In the genomic region with DNA sequence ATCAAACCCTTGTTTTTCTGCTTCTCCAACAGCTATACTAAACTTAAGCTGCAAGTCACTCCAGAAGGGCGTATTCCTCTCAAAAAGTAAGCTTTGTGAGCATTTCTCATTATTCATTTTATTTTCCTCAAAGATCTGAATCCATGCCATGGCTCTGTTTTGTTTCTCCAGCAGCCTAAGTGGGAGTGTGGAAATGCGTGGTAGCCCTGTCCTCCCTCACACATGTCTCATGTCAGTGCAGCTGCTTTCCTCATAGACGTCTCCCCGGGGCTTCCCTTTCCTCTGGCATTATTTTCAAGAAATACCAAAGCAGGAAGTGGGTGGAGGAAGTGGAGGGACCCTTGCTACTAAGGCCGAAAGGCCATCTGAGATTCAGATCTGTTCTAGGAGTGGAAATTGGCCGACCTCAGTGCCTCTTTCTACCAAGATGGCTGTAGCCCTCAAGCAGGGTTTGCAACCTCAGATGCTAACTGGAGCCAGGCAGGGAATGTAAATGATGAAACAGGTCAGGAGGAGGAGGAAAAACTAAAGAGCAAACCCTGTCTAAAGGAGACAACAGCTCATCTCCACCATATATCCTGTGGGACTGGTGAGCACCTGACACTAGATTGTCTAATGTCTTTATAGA, we compare ENCODE assay signal across 15 cellular contexts.
DNase-seq lines count a peak whose midpoint lies in the region; ATAC-seq and TF ChIP-seq lines count a peak whose summit lies in the region.
"Had no signal": no experiment of that assay in that cellular context is flagged by ENCODE, and none has a peak within 500 bp of the region (broad histone marks: within the 10 kb centered on the region; RNA-seq: fewer than 3 reads in every experiment).

No MANE protein-coding gene starts in this region.

- POLR2A ChIA-PET in naive thymus-derived CD8-positive, alpha-beta T cell (lab: Charles Lee): no interaction called here

- H3K27me3 ChIP-seq in ovary: no peaks in the 10 kb centered on the region
- H3K27me3 ChIP-seq: Peyer's patch had no signal

- no peak for TF ChIP-seq POLR2A in ovary (IDR thresholded peaks at IDR 0.05)

- H3K36me3 Mint-ChIP-seq in glutamatergic neuron (ENCODE audit: unreplicated experiment) (peaks cover 6% of the 10 kb centered on the region), progenitor cell of endocrine pancreas (ENCODE audit: insufficient read depth) (peaks cover 26% of the 10 kb centered on the region)
- no peaks in the 10 kb centered on the region for H3K36me3 Mint-ChIP-seq in naive thymus-derived CD8-positive, alpha-beta T cell

- intact Hi-C loops in ovary (cut with DNase I): no loop called here

- peaks cover 23% of the 10 kb centered on the region for H3K4me1 Mint-ChIP-seq in glutamatergic neuron (ENCODE audit: low read depth, unreplicated experiment)
- no peaks in the 10 kb centered on the region for H3K4me1 Mint-ChIP-seq in progenitor cell of endocrine pancreas (ENCODE audit: low read depth)
- peaks cover 0 to 4% (median 1%) of the 10 kb centered on the region in 4 donors for H3K4me1 Mint-ChIP-seq in naive thymus-derived CD8-positive, alpha-beta T cell

- H3K36me3 ChIP-seq in ovary: no peaks in the 10 kb centered on the region
- H3K36me3 ChIP-seq: Peyer's patch had no signal

- H3K27me3 Mint-ChIP-seq in glutamatergic neuron (ENCODE audit: unreplicated experiment) (peaks cover 2% of the 10 kb centered on the region), progenitor cell of endocrine pancreas (no peaks in the 10 kb centered on the region)
- peaks cover 0 to 5% (median 0%) of the 10 kb centered on the region in 5 donors for H3K27me3 Mint-ChIP-seq in naive thymus-derived CD8-positive, alpha-beta T cell

- H3K4me1 ChIP-seq in ovary (ENCODE audit: insufficient read depth): no peaks in the 10 kb centered on the region
- H3K4me1 ChIP-seq: Peyer's patch had no signal

- H3K9me3 ChIP-seq in ovary: no peaks in the 10 kb centered on the region
- H3K9me3 ChIP-seq: Peyer's patch had no signal

- WGBS in ovary, 3 donors: 5 to 12% (median 8%) methylated on average over 6 of the region's 6 CpGs

- no peak overlapping the region for H3K4me3 ChIP-seq in ovary
- H3K4me3 ChIP-seq: Peyer's patch had no signal

- H3K9me3 Mint-ChIP-seq in glutamatergic neuron (ENCODE audit: unreplicated experiment) (peaks cover 3% of the 10 kb centered on the region), progenitor cell of endocrine pancreas (ENCODE audit: low read depth) (peaks cover 7% of the 10 kb centered on the region)
- H3K9me3 Mint-ChIP-seq in naive thymus-derived CD8-positive, alpha-beta T cell: peaks cover 0 to 2% (median 0%) of the 10 kb centered on the region in 9 donors

- ATAC-seq in naive thymus-derived CD8-positive, alpha-beta T cell: no peak

- H3K27ac Mint-ChIP-seq in glutamatergic neuron (ENCODE audit: unreplicated experiment): peak overlapping the region; percentile 65
- H3K27ac Mint-ChIP-seq in progenitor cell of endocrine pancreas: no peak overlapping the region
- H3K27ac Mint-ChIP-seq in naive thymus-derived CD8-positive, alpha-beta T cell: no peak overlapping the region

- no peak for TF ChIP-seq EP300 in ovary (IDR thresholded peaks at IDR 0.05)

- no peak overlapping the region for H3K27ac ChIP-seq in ovary
- H3K27ac ChIP-seq: Peyer's patch had no signal

- H3K4me3 Mint-ChIP-seq in glutamatergic neuron (ENCODE audit: unreplicated experiment) (no peak overlapping the region), progenitor cell of endocrine pancreas (ENCODE audit: low read depth) (no peak overlapping the region)
- H3K4me3 Mint-ChIP-seq in naive thymus-derived CD8-positive, alpha-beta T cell: no peak overlapping the region

- peak; percentile 45 for DNase-seq in Ammon's horn (ENCODE audit: low spot score)
- DNase-seq in glutamatergic neuron: no peak
- peak; percentile 12 to 38 (median 27) for DNase-seq in ovary
- no peak for DNase-seq in DMS153 treated with DMSO at 0.1 percent for 48 hours (lab: John Stamatoyannopoulos, UW; ENCODE audit: unreplicated experiment)
- no peak for DNase-seq in effector CD4-positive, alpha-beta T cell
- DNase-seq in progenitor cell of endocrine pancreas (ENCODE audit: low spot score, unreplicated experiment): no peak
- no peak for DNase-seq in naive thymus-derived CD8-positive, alpha-beta T cell
- DNase-seq: activated CD4-positive, CD25-positive, alpha-beta regulatory T cell treated with anti-CD3 and anti-CD28 coated beads, Interleukin-2, amount 50 U/mL, for 72 hours; activated gamma-delta T cell treated with Interleukin-2 at 50 U/mL for 16 hours; mesendoderm; NCI-H2029 treated with DMSO at 0.1 percent for 48 hours; NCI-H526; Peyer's patch; T-helper 1 cell had no signal

- TF ChIP-seq CTCF in glutamatergic neuron (IDR thresholded peaks at IDR 0.05; ENCODE audit: partially characterized antibody, unreplicated experiment) (no peak), ovary (IDR thresholded peaks at IDR 0.05) (no peak), progenitor cell of endocrine pancreas (IDR thresholded peaks at IDR 0.05; ENCODE audit: unreplicated experiment) (no peak)

TF ChIP-seq in PFSK-1, 5 proteins besides CTCF, POLR2A, EP300 and RAD21:
- TF ChIP-seq SIN3A (IDR thresholded peaks at IDR 0.05; ENCODE audit: borderline replicate concordance, insufficient read depth, low read length) (0 out of 2 replicates have a peak, but pooled peaks have one; percentile 42), TAF1 (IDR thresholded peaks at IDR 0.05; ENCODE audit: borderline replicate concordance, insufficient read depth, low read length) (no peak)

Comparison
In these comparisons a context has a peak if more than half of its experiments do, and no peak if none do; other contexts are left out.
1. DNase-seq: peak in Ammon's horn (single experiment) and ovary (5 of 5); none in glutamatergic neuron (single experiment), DMS153 treated with DMSO at 0.1 percent for 48 hours (single experiment), effector CD4-positive, alpha-beta T cell (single experiment), progenitor cell of endocrine pancreas (single experiment) and naive thymus-derived CD8-positive, alpha-beta T cell (0 of 10).